8 cellular contexts compared by ENCODE assay signal in the genomic region with DNA sequence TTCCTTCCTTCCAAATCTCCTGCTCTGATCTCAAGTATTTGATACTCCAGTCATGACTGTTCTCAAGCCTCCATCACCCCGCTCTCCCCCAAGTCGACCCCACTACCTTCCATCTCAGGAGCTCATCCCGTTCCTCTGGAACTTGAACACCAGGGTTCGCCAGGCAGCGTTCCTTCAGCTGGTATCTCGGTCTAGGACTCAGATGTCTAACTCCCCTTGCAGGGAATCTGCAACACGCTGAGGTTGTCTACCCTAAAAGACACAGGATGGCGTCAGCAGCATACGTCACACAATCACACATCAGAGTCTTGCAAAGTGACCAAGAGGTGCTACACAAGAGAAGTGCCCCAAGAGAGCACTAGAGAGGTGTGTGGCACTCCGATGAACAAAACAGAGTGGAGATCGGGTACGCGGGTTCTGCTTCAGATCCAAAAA. TPM values are rescaled to one million over a fixed set of nuclear protein-coding genes. Genes with fewer than 3 reads are reported as not detected.
DNase-seq lines count a peak whose midpoint lies in the region; ATAC-seq and TF ChIP-seq lines count a peak whose summit lies in the region.

No MANE protein-coding gene starts in this region.

- peak; percentile 81 for DNase-seq in A673 (ENCODE audit: low spot score)
- DNase-seq in NCI-H226 = peak; percentile 31
- peak; percentile 46 for DNase-seq in activated CD4-positive, alpha-beta T cell treated with anti-CD3 and anti-CD28 coated beads for 1 hour
- DNase-seq in dermis microvascular lymphatic vessel endothelial cell (ENCODE audit: low read depth in 2 of 2) = peak; percentile 37 to 67
- DNase-seq in lung microvascular endothelial cell (ENCODE audit: low read depth in 2 of 2) = peak; percentile 70 to 74
- DNase-seq in stimulated activated CD8-positive, alpha-beta memory T cell treated with anti-CD3 and anti-CD28 coated beads, Interleukin-12 subunit alpha, Interleukin-12 subunit beta, amount 100 ng/mL, for 1 hour (ENCODE audit: low read depth) = peak; percentile 39

- peaks cover 7% of the 10 kb centered on the region for H3K4me1 ChIP-seq in A673 (ENCODE audit: insufficient read depth, low read length, poor library complexity, severe bottlenecking)

- H3K4me3 ChIP-seq in A673 (ENCODE audit: low read depth, low read length, poor library complexity, severe bottlenecking) = peak overlapping the region; percentile 76

- no peaks in the 10 kb centered on the region for H3K9me3 ChIP-seq in A673 (ENCODE audit: low read depth, low read length, poor library complexity, severe bottlenecking)

- CTCF ChIA-PET in A673 (lab: Charles Lee) = no interaction called here

- ATAC-seq in GM18511 (IDR thresholded peaks at IDR 0.05; ENCODE audit: unreplicated experiment) (peak; percentile 45), HG03060 (IDR thresholded peaks at IDR 0.05; ENCODE audit: low read depth, unreplicated experiment) (peak; percentile 23)

- peak; percentile 8; the same call in 1 of the 2 replicates for TF ChIP-seq CTCF in A673 (conservative IDR thresholded peaks at IDR 0.05; ENCODE audit: low read depth, low read length)

- H3K27ac ChIP-seq in A673 (ENCODE audit: low read depth, low read length, poor library complexity, severe bottlenecking) = peak overlapping the region; percentile 84

- BruUV-seq in A673 (replicated peaks; lab: Mats Ljungman, UMichigan) = no TSS peak

- no peaks in the 10 kb centered on the region for H3K27me3 ChIP-seq in A673 (replicated peaks; ENCODE audit: insufficient read depth, low read depth, low read length, poor library complexity)

- intact Hi-C loops in A673 (cut with micrococcal nuclease; ENCODE audit: unreplicated experiment) = loop anchor here (10.0 kb wide), 1 partner anchor 297 kb away; no protein-coding TSS in a partner anchor

- POLR2A ChIA-PET in A673 (lab: Charles Lee; ENCODE audit: low non-redundant PET) = interaction anchor here (0.7 kb wide), 1 partner anchor 93 kb away, joined by 3 read pairs; no protein-coding TSS in a partner anchor

- peaks cover 31% of the 10 kb centered on the region for H3K36me3 ChIP-seq in A673 (ENCODE audit: insufficient read depth, low read length, poor library complexity, severe bottlenecking)

RNA-seq across cellular contexts. Expression of a gene that starts 0.7 kb away (rescaled TPM):
- total RNA-seq in A673 (2021) (16.8 and 19.1 TPM in 2 replicates), dermis microvascular lymphatic vessel endothelial cell (4.4 and 4.7 TPM in 2 replicates), lung microvascular endothelial cell (3.9 and 4.4 TPM in 2 replicates)

Comparison
In these comparisons a context has a peak if more than half of its experiments do, and no peak if none do; other contexts are left out.
1. Peak in every context shown above with its lines: DNase-seq, ATAC-seq, H3K4me3 ChIP-seq and H3K27ac ChIP-seq.
2. DNase-seq: peak in every context shown above with its lines; median percentile 81 in A673; 72 in lung microvascular endothelial cell; 52 in dermis microvascular lymphatic vessel endothelial cell; 46 in activated CD4-positive, alpha-beta T cell treated with anti-CD3 and anti-CD28 coated beads for 1 hour; 39 in stimulated activated CD8-positive, alpha-beta memory T cell treated with anti-CD3 and anti-CD28 coated beads, Interleukin-12 subunit alpha, Interleukin-12 subunit beta, amount 100 ng/mL, for 1 hour; 31 in NCI-H226.